ENCODE assay signal across 23 cellular contexts in the genomic region with DNA sequence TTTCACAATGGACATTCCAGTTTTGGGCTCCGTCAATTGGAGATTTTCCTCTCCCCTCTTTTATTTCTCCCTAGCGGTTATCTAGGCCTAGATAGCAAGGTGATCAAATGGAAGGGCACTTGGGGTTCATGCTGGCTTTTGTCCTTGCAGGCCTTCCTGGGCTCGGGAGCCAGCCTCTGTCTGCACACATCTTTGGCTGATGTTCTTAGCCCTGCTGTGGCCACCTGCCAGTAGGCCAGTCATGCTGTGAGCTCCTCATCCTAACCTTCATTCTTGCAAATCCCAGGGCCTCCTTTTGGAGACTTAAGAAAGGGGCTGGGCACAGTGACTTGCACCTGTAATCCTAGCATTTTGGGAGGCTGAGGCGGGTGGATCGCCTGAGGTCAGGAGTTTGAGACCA. TPM values are rescaled to one million over a fixed set of nuclear protein-coding genes. Genes with fewer than 3 reads are reported as not detected.
"Had no signal": no experiment of that assay in that cellular context is flagged by ENCODE, and none has a peak within 500 bp of the region (broad histone marks: within the 10 kb centered on the region; RNA-seq: fewer than 3 reads in every experiment).

No MANE protein-coding gene starts in this region.

- DNase-seq: activated CD4-positive, alpha-beta T cell treated with anti-CD3 and anti-CD28 coated beads, Interleukin-2, amount 10 ng/mL, durations not matched to agents 24 days and 14 days; activated CD8-positive, alpha-beta T cell treated with anti-CD3 and anti-CD28 coated beads for 36 hours; activated naive CD4-positive, alpha-beta T cell treated with Interleukin-2 at 50 U/mL for 16 hours; activated T-cell treated with anti-CD3 and anti-CD28 coated beads, Interleukin-2, amount 50 U/mL, for 24 hours; anterior cingulate cortex; brain microvascular endothelial cell; central memory CD4-positive, alpha-beta T cell; endodermal cell; foreskin melanocyte; glutamatergic neuron; hypothalamus; islet precursor cell; natural killer cell; stimulated activated CD4-positive, alpha-beta T cell treated with anti-CD3 and anti-CD28 coated beads, Interleukin-4, amount 100 ng/mL, for 4 hours had no signal

- H3K36me3 ChIP-seq: brain microvascular endothelial cell, colonic mucosa, pancreas, right lobe of liver, thoracic aorta had no signal

- H3K27me3 ChIP-seq: brain microvascular endothelial cell, colonic mucosa, pancreas, right lobe of liver, upper lobe of left lung had no signal

- H3K4me1 ChIP-seq: colonic mucosa, pancreas had no signal

- H3K27ac ChIP-seq: brain microvascular endothelial cell, colonic mucosa, epithelial cell of prostate, pancreas, thoracic aorta, upper lobe of left lung had no signal

- H3K9me3 ChIP-seq: colonic mucosa, pancreas, right lobe of liver, thoracic aorta, upper lobe of left lung had no signal

- H3K4me3 ChIP-seq: colonic mucosa, lung, pancreas, thoracic aorta, upper lobe of left lung had no signal

RNA-seq across cellular contexts. Expression of a gene that starts 13.5 kb away (rescaled TPM):
- total RNA-seq: fibroblast of lung had no signal

RNA-seq across cellular contexts. Expression of a gene that starts 23.4 kb away (rescaled TPM):
- total RNA-seq: activated CD4-positive, alpha-beta T cell treated with anti-CD3 and anti-CD28 coated beads, Interleukin-2, amount 10 ng/mL, durations not matched to agents 24 days and 14 days; activated CD8-positive, alpha-beta T cell treated with anti-CD3 and anti-CD28 coated beads for 36 hours; activated T-helper 2 cell treated with anti-CD3 and anti-CD28 coated beads, Interferon-gamma antibody, Interleukin-2, Interleukin-4, amounts not matched to agents 10 μg/mL and 5 μg/mL and 100 μg/mL, durations not matched to agents 14 hours and 24 hours and 36 hours; fibroblast of lung; thoracic aorta had no signal
- polyA plus RNA-seq: fibroblast of lung had no signal

RNA-seq across cellular contexts. Expression of a gene that starts 28.9 kb away (rescaled TPM):
- total RNA-seq: activated CD4-positive, alpha-beta T cell treated with anti-CD3 and anti-CD28 coated beads, Interleukin-2, amount 10 ng/mL, durations not matched to agents 24 days and 14 days; activated CD8-positive, alpha-beta T cell treated with anti-CD3 and anti-CD28 coated beads for 36 hours; activated T-helper 2 cell treated with anti-CD3 and anti-CD28 coated beads, Interferon-gamma antibody, Interleukin-2, Interleukin-4, amounts not matched to agents 10 μg/mL and 5 μg/mL and 100 μg/mL, durations not matched to agents 14 hours and 24 hours and 36 hours; fibroblast of lung; natural killer cell; thoracic aorta had no signal
- polyA plus RNA-seq: fibroblast of lung had no signal

RNA-seq across cellular contexts. Expression of a gene that starts 44.5 kb away (rescaled TPM):
- total RNA-seq: activated CD4-positive, alpha-beta T cell treated with anti-CD3 and anti-CD28 coated beads, Interleukin-2, amount 10 ng/mL, durations not matched to agents 24 days and 14 days; activated T-helper 2 cell treated with anti-CD3 and anti-CD28 coated beads, Interferon-gamma antibody, Interleukin-2, Interleukin-4, amounts not matched to agents 10 μg/mL and 5 μg/mL and 100 μg/mL, durations not matched to agents 14 hours and 24 hours and 36 hours; fibroblast of lung; natural killer cell had no signal
